ENCODE assay signal across 9 cellular contexts in genomic region chr7:136874393-136875032, GRCh38. TPM values are rescaled to one million over a fixed set of nuclear protein-coding genes. Genes with fewer than 3 reads are reported as not detected.
DNase-seq lines count a peak whose midpoint lies in the region; ATAC-seq and TF ChIP-seq lines count a peak whose summit lies in the region.
"Had no signal": no experiment of that assay in that cellular context is flagged by ENCODE, and none has a peak within 500 bp of the region (broad histone marks: within the 10 kb centered on the region; RNA-seq: fewer than 3 reads in every experiment).

No MANE protein-coding gene starts in this region.

- H3K79me2 ChIP-seq in GM23248 (ENCODE audit: insufficient read depth) = no peaks in the 10 kb centered on the region

- no peak overlapping the region for H2AFZ ChIP-seq in GM23248

- H3K4me3 ChIP-seq in AG04450 (ENCODE audit: low read depth, low read length) (no peak overlapping the region), GM23248 (no peak overlapping the region), RWPE2 (ENCODE audit: severe bottlenecking) (no peak overlapping the region)

- H3F3A ChIP-seq in GM23248 (ENCODE audit: insufficient read depth) = peaks cover 4% of the 10 kb centered on the region; the same call in 1 of the 2 replicates

- 6 to 20% methylated on average over 2 of the region's 2 CpGs for WGBS in GM23248 (ENCODE audit: low coverage in 1 of 2, low lambda C conversion rate in 2 of 2, missing lambda C conversion rate in 2 of 2), 2 experiments

- no peak overlapping the region for H3K9ac ChIP-seq in GM23248

- CTCF ChIA-PET in AG04450 (lab: Charles Lee) = interaction anchor here (0.6 to 2.0 kb wide), 20 partner anchors 23 to 583 kb away, joined by 3 to 8 read pairs (median 4); no protein-coding TSS in a partner anchor

- TF ChIP-seq CTCF in AG04450 (IDR thresholded peaks at IDR 0.05; ENCODE audit: low read depth, low read length) (peak; percentile 57), RWPE2 (IDR thresholded peaks at IDR 0.05; ENCODE audit: poor library complexity, severe bottlenecking) (peak; percentile 59)

- POLR2A ChIA-PET in AG04450 (lab: Yijun Ruan, JAX) = interaction anchor here (0.6 kb wide), 1 partner anchor 198 kb away, joined by 4 read pairs; no protein-coding TSS in a partner anchor

- ATAC-seq in RWPE2 (ENCODE audit: low read depth) (no peak), GM19467 (IDR thresholded peaks at IDR 0.05; ENCODE audit: unreplicated experiment) (no peak), HG02938 (IDR thresholded peaks at IDR 0.05; ENCODE audit: unreplicated experiment) (no peak), HG03175 (IDR thresholded peaks at IDR 0.05; ENCODE audit: unreplicated experiment) (no peak), GM19395 (IDR thresholded peaks at IDR 0.05; ENCODE audit: unreplicated experiment) (no peak)

- DNase-seq in AG04450 (ENCODE audit: low read depth, low spot score) (no peak), GM23248 (peak; percentile 42), RWPE2 (ENCODE audit: low spot score) (no peak), globus pallidus (ENCODE audit: low spot score) (peak; percentile 7)
- DNase-seq: activated CD4-positive, alpha-beta T cell treated with anti-CD3 and anti-CD28 coated beads, Interleukin-2, amount 10 ng/mL, durations not matched to agents 7 days and 5 days had no signal

- no peaks in the 10 kb centered on the region for H3K9me3 ChIP-seq in AG04450 (ENCODE audit: control insufficient read depth, insufficient read depth, low read length)
- H3K9me3 ChIP-seq in GM23248 (ENCODE audit: low read depth) = no peaks in the 10 kb centered on the region
- no peaks in the 10 kb centered on the region for H3K9me3 ChIP-seq in RWPE2 (ENCODE audit: severe bottlenecking)

- H3K27me3 ChIP-seq in AG04450 (ENCODE audit: control insufficient read depth, insufficient read depth, low read length) = no peaks in the 10 kb centered on the region
- H3K27me3 ChIP-seq in GM23248 (replicated peaks; ENCODE audit: insufficient read depth) = peaks cover 11% of the 10 kb centered on the region
- H3K27me3 ChIP-seq in RWPE2 (ENCODE audit: insufficient read depth, poor library complexity, severe bottlenecking) = peaks cover 52% of the 10 kb centered on the region

- H3K9me2 ChIP-seq in GM23248 (ENCODE audit: insufficient read depth) = no peaks in the 10 kb centered on the region

- H3K36me3 ChIP-seq in GM23248 (ENCODE audit: low read depth) (no peaks in the 10 kb centered on the region), RWPE2 (ENCODE audit: low read depth) (no peaks in the 10 kb centered on the region)

- no peak overlapping the region for H3K4me2 ChIP-seq in GM23248 (ENCODE audit: unreplicated experiment)

- H4K20me1 ChIP-seq in GM23248 (ENCODE audit: insufficient read depth) = no peaks in the 10 kb centered on the region

- H3K4me1 ChIP-seq in GM23248 (ENCODE audit: insufficient read depth) (no peaks in the 10 kb centered on the region), RWPE2 (ENCODE audit: insufficient read depth, poor library complexity, severe bottlenecking) (no peaks in the 10 kb centered on the region)

- in situ Hi-C loops in GM23248 (cut with MboI) = no loop called here

- no peak overlapping the region for H3K27ac ChIP-seq in AG04450 (ENCODE audit: low read depth, low read length)
- H3K27ac ChIP-seq in GM23248 = no peak overlapping the region
- no peak overlapping the region for H3K27ac ChIP-seq in RWPE2 (ENCODE audit: poor library complexity, severe bottlenecking)

RNA-seq across cellular contexts. Expression of gene CHRM2, which starts 6.1 kb away (rescaled TPM):
- 76.3 and 85.6 TPM in 2 replicates for polyA plus RNA-seq in AG04450 (2011; rRNA removed)
- polyA minus RNA-seq in AG04450 (2011; rRNA and poly(A)+ RNA removed) = 179 and 186 TPM in 2 replicates
- total RNA-seq in GM23248 (2014; rRNA removed; shearing (Covaris generic)) = 3.7 and 5.2 TPM in 2 replicates
- 1.8 TPM in 2 replicates for polyA plus RNA-seq in GM23248 (2016; fragmentation: Nextera tagmentation; extraction: Ambion mirVana)
- total RNA-seq: activated CD4-positive, alpha-beta T cell treated with anti-CD3 and anti-CD28 coated beads, Interleukin-2, amount 10 ng/mL, durations not matched to agents 7 days and 5 days had no signal

Comparison
In these comparisons a context has a peak if more than half of its experiments do, and no peak if none do; other contexts are left out.
1. DNase-seq: peak in GM23248 (single experiment) and globus pallidus (single experiment); none in AG04450 (single experiment) and RWPE2 (single experiment).
2. RNA of gene CHRM2, which starts 6.1 kb away (polyA plus RNA-seq): 76.3 to 85.6 TPM in AG04450; 1.8 TPM in GM23248; every median in the first group is over 10 times any median in the second.